In the genomic region with DNA sequence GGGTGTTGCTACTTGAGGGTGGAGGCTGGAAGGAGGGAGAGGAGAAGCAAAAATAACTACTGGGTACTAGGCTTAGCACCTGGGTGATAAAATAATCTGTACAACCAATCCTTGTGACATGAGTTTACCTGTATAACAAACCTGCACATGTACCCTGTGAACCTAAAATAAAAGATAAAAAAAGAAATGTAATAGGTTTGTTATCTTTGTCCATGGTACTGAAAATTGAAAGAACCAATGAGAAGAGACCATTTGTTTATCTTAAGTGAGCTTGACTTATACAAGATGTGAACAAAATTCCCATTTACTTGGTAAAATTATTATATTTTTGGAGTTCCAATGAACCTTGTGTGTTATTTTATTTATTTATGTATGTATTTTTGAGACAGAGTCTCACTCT, we compare ENCODE assay signal across 24 cellular contexts. TPM values are rescaled to one million over a fixed set of nuclear protein-coding genes. Genes with fewer than 3 reads are reported as not detected.
DNase-seq lines count a peak whose midpoint lies in the region; ATAC-seq, FAIRE-seq and TF ChIP-seq lines count a peak whose summit lies in the region.
"Had no signal": no experiment of that assay in that cellular context is flagged by ENCODE, and none has a peak within 500 bp of the region (broad histone marks: within the 10 kb centered on the region; RNA-seq: fewer than 3 reads in every experiment).

No MANE protein-coding gene starts in this region.

- peak; percentile 6 for FAIRE-seq in K562 (lab: Jason Lieb, UNC)
- FAIRE-seq: A204.1, GM12878, GM12892, GM18507 had no signal

- intact Hi-C loops in K562 (cut with micrococcal nuclease): no loop called here
- intact Hi-C loops in left ventricle myocardium superior (cut with micrococcal nuclease): no loop called here
- intact Hi-C loops in adrenal gland (cut with DNase I): no loop called here

- no peak for TF ChIP-seq CTCF in K562 (IDR thresholded peaks at IDR 0.05 in 2 of 3, conservative IDR thresholded peaks at IDR 0.05 in 1 of 3; ENCODE audit: insufficient read depth in 2 of 3, low read depth in 1 of 3, low read length in 3 of 3)
- TF ChIP-seq CTCF in fibroblast of villous mesenchyme (IDR thresholded peaks at IDR 0.05; ENCODE audit: insufficient read depth, low read depth, low read length): no peak
- TF ChIP-seq CTCF in adrenal gland (IDR thresholded peaks at IDR 0.05): no peak

- no peaks in the 10 kb centered on the region; a peak in 1 of 5 replicates for H3K27me3 ChIP-seq in K562 (ENCODE audit: control insufficient read depth in 2 of 2, insufficient read depth in 2 of 2, low read length in 2 of 2)
- H3K27me3 ChIP-seq in adrenal gland: no peaks in the 10 kb centered on the region
- H3K27me3 ChIP-seq: BLaER1 treated with 17β-estradiol and CSF1 and Interleukin-3, amounts not matched to agents 10 nM and 100 nM had no signal

- POLR2A ChIA-PET in K562 (lab: Yijun Ruan, JAX): no interaction called here

- H3K4me1 ChIP-seq in K562 (replicated peaks in 1 of 2; ENCODE audit: control insufficient read depth in 2 of 2, insufficient read depth in 2 of 2, low read length in 2 of 2) (no peaks in the 10 kb centered on the region), adrenal gland (replicated peaks in 1 of 2) (no peaks in the 10 kb centered on the region)
- H3K4me1 ChIP-seq: BLaER1 treated with 17β-estradiol and CSF1 and Interleukin-3, amounts not matched to agents 10 nM and 100 nM had no signal

- no peak overlapping the region for H3K4me2 ChIP-seq in K562 (ENCODE audit: insufficient read depth, low read length)
- H3K4me2 ChIP-seq: BLaER1 treated with 17β-estradiol and CSF1 and Interleukin-3, amounts not matched to agents 10 nM and 100 nM had no signal

- H3K36me3 ChIP-seq in K562 (ENCODE audit: control insufficient read depth, insufficient read depth, low read length) (no peaks in the 10 kb centered on the region), adrenal gland (replicated peaks in 1 of 2) (no peaks in the 10 kb centered on the region)
- H3K36me3 ChIP-seq: BLaER1 treated with 17β-estradiol and CSF1 and Interleukin-3, amounts not matched to agents 10 nM and 100 nM had no signal

- DNase-seq in K562 (ENCODE audit: extremely low read depth in 1 of 4, low spot score in 3 of 4): no peak
- DNase-seq in fibroblast of villous mesenchyme (ENCODE audit: low read depth): peak; percentile 3
- DNase-seq in left ventricle myocardium superior: no peak
- no peak for DNase-seq in inferior parietal cortex (ENCODE audit: extremely low spot score)
- no peak for DNase-seq in adrenal gland
- DNase-seq: 8988T; AML-193; CD4-positive, alpha-beta T cell; CD8-positive, alpha-beta T cell; COR-L47; DMS 273 treated with DMSO at 0.1 percent for 48 hours; DMS153; DMS53; DMS79; DND-41; EL; GDM1 had no signal

- no peaks in the 10 kb centered on the region for H3K9me1 ChIP-seq in K562 (ENCODE audit: control insufficient read depth, insufficient read depth, low read length)

- TF ChIP-seq RAD21 in Ishikawa (IDR thresholded peaks at IDR 0.05; ENCODE audit: low read depth): no peak
- TF ChIP-seq RAD21 in K562 (CRISPR knock-in tag; conservative IDR thresholded peaks at IDR 0.05 in 1 of 2, IDR thresholded peaks at IDR 0.05 in 1 of 2): no peak

- no peak overlapping the region for H2AFZ ChIP-seq in K562 (ENCODE audit: low read depth, low read length)

- TF ChIP-seq EP300 in Ishikawa (IDR thresholded peaks at IDR 0.05; ENCODE audit: borderline replicate concordance) (no peak), K562 (IDR thresholded peaks at IDR 0.05; ENCODE audit: low read length) (no peak)

- BruUV-seq in K562 (replicated peaks; lab: Mats Ljungman, UMichigan): no TSS peak

- H4K20me1 ChIP-seq in K562 (replicated peaks; ENCODE audit: control insufficient read depth, insufficient read depth, low read length): no peaks in the 10 kb centered on the region
- H4K20me1 ChIP-seq: BLaER1 treated with 17β-estradiol and CSF1 and Interleukin-3, amounts not matched to agents 10 nM and 100 nM had no signal

- H3K27ac ChIP-seq in K562 (ENCODE audit: extremely low read depth, low read depth, low read length) (no peak overlapping the region), adrenal gland (no peak overlapping the region)
- H3K27ac ChIP-seq: BLaER1 treated with 17β-estradiol and CSF1 and Interleukin-3, amounts not matched to agents 10 nM and 100 nM; C4-2B had no signal

- no peak overlapping the region for H3K4me3 ChIP-seq in K562
- no peak overlapping the region for H3K4me3 ChIP-seq in fibroblast of villous mesenchyme (ENCODE audit: low read depth, low read length)
- no peak overlapping the region for H3K4me3 ChIP-seq in adrenal gland
- H3K4me3 ChIP-seq: BLaER1 treated with 17β-estradiol and CSF1 and Interleukin-3, amounts not matched to agents 10 nM and 100 nM; GM12878 had no signal

- TF ChIP-seq POLR2A in K562 (conservative IDR thresholded peaks at IDR 0.05): no peak
- TF ChIP-seq POLR2A in adrenal gland (IDR thresholded peaks at IDR 0.05): no peak

- CTCF ChIA-PET in K562 (lab: Yijun Ruan, JAX; ENCODE audit: low intra/inter-chr PET ratio): no interaction called here

- no peaks in the 10 kb centered on the region for H3K9me3 ChIP-seq in K562 (replicated peaks; ENCODE audit: control insufficient read depth, insufficient read depth, low read depth, low read length)
- no peaks in the 10 kb centered on the region for H3K9me3 ChIP-seq in adrenal gland (replicated peaks in 1 of 3)
- H3K9me3 ChIP-seq: BLaER1 treated with 17β-estradiol and CSF1 and Interleukin-3, amounts not matched to agents 10 nM and 100 nM had no signal

- in situ Hi-C loops in K562 (cut with MboI): no loop called here

- H3K9ac ChIP-seq in K562 (ENCODE audit: insufficient read depth in 1 of 2, low read depth in 2 of 2, low read length in 2 of 2): no peak overlapping the region
- H3K9ac ChIP-seq: BLaER1 treated with 17β-estradiol and CSF1 and Interleukin-3, amounts not matched to agents 10 nM and 100 nM had no signal

- no peaks in the 10 kb centered on the region for H3K79me2 ChIP-seq in K562 (ENCODE audit: control insufficient read depth, insufficient read depth, low read length)

- no peak for ATAC-seq in K562
- ATAC-seq in left ventricle myocardium superior: no peak
- ATAC-seq: CD8-positive, alpha-beta T cell; GM12878 had no signal

TF ChIP-seq in K562, 482 proteins besides CTCF, POLR2A, EP300 and RAD21:
- no peak for TF ChIP-seq HNRNPH1 (optimal IDR thresholded peaks at IDR 0.05; ENCODE audit: low read depth, low read length)
- no peak for TF ChIP-seq BCOR (IDR thresholded peaks at IDR 0.05)
- no peak for TF ChIP-seq ZNF23 (CRISPR knock-in tag; IDR thresholded peaks at IDR 0.05)
- TF ChIP-seq MIER1 (IDR thresholded peaks at IDR 0.05; ENCODE audit: low read depth): peak; percentile 50; the same call in 1 of the 2 replicates
- no peak for TF ChIP-seq ZNF212 (CRISPR knock-in tag; IDR thresholded peaks at IDR 0.05)
- TF ChIP-seq CAMTA2 (CRISPR knock-in tag; conservative IDR thresholded peaks at IDR 0.05): no peak
- TF ChIP-seq TCF3 (CRISPR knock-in tag; IDR thresholded peaks at IDR 0.05): no peak
- no peak for TF ChIP-seq POLR2G (IDR thresholded peaks at IDR 0.05; ENCODE audit: low read depth, low read length)

RNA-seq across cellular contexts. Expression of a gene that starts 11.1 kb away (rescaled TPM):
- 27.5 and 92.2 TPM in 2 replicates for total RNA-seq in K562 (2011; cell fraction: chromatin; rRNA removed; ENCODE audit: low replicate concordance)
- total RNA-seq in K562 (2011; cell fraction: nucleolus; rRNA removed): 14.8 and 22.9 TPM in 2 replicates
- total RNA-seq in K562 (2011; cell fraction: nucleoplasm; rRNA removed): 34.8 and 45.6 TPM in 2 replicates
- total RNA-seq in K562 (2014; rRNA removed) (26.4 and 31.4 TPM in 2 replicates), K562 (2014; rRNA removed; fragmentation: Illumina TruSeq; extraction: Trizol) (44.9 and 49.0 TPM in 2 replicates), K562 (2015; rRNA removed; fragmentation: Illumina TruSeq; extraction: Trizol) (36.4 and 42.4 TPM in 2 replicates), K562 (2021) (36.5 and 42.1 TPM in 2 replicates), fibroblast of villous mesenchyme (27.4 and 33.7 TPM in 2 replicates), left ventricle myocardium superior (46.0 TPM), adrenal gland (10 to 100 TPM; 27.4 to 47.4 (median 40.0) TPM)
- polyA plus RNA-seq in K562 (2011; rRNA removed) (18.5 and 27.7 TPM in 2 replicates), K562 (2014; fragmentation: Illumina TruSeq; extraction: Trizol) (30.4 and 33.8 TPM in 2 replicates), K562 (2014; fragmentation: Nextera tagmentation; extraction: Ambion mirVana) (1 to 10 TPM; 7.8 to 8.0 TPM), K562 (2014; rRNA removed) (16.4 and 23.7 TPM in 2 replicates), adrenal gland (10 to 100 TPM; 11.8 to 27.7 (median 14.0) TPM)
- 7.7 and 11.9 TPM in 2 replicates for polyA plus RNA-seq in K562 (2011; cell fraction: cytosol; rRNA removed)
- 17.4 and 26.8 TPM in 2 replicates for polyA plus RNA-seq in K562 (2011; cell fraction: nucleus; rRNA removed)
- polyA plus RNA-seq in K562 (2012): 16.4 and 19.6 TPM in 2 replicates
- polyA minus RNA-seq in K562 (2011; rRNA and poly(A)+ RNA removed): 135 TPM in 2 replicates
- 21.7 and 28.6 TPM in 2 replicates for polyA minus RNA-seq in K562 (2011; cell fraction: cytosol; rRNA and poly(A)+ RNA removed)
- 61.0 and 114 TPM in 2 replicates for polyA minus RNA-seq in K562 (2011; cell fraction: nucleus; rRNA and poly(A)+ RNA removed)
